20 cellular contexts compared by ENCODE assay signal in genomic region chr4:93103042-93103441, GRCh38.
"Had no signal": no experiment of that assay in that cellular context is flagged by ENCODE, and none has a peak within 500 bp of the region (broad histone marks: within the 10 kb centered on the region; RNA-seq: fewer than 3 reads in every experiment).

No MANE protein-coding gene starts in this region.

- H3K4me3 Mint-ChIP-seq: activated CD4-positive, alpha-beta memory T cell treated with anti-CD3 and anti-CD28 coated beads, Interleukin-2, amount 10 ng/mL, durations not matched to agents 7 days and 5 days; activated naive CD4-positive, alpha-beta T cell treated with anti-CD3 and anti-CD28 coated beads, Interleukin-2, amount 10 ng/mL, durations not matched to agents 7 days and 5 days; activated naive CD8-positive, alpha-beta T cell treated with anti-CD3 and anti-CD28 coated beads, Interleukin-2, amount 50 U/mL, for 24 hours; activated T-cell treated with anti-CD3 and anti-CD28 coated beads, Interleukin-2, amount 50 U/mL, for 72 hours; naive thymus-derived CD4-positive, alpha-beta T cell; neural crest cell had no signal

- H3K4me2 ChIP-seq: smooth muscle cell had no signal

- H3K27me3 Mint-ChIP-seq: activated CD4-positive, alpha-beta memory T cell treated with anti-CD3 and anti-CD28 coated beads, Interleukin-2, amount 10 ng/mL, durations not matched to agents 7 days and 5 days; activated naive CD4-positive, alpha-beta T cell treated with anti-CD3 and anti-CD28 coated beads, Interleukin-2, amount 10 ng/mL, durations not matched to agents 7 days and 5 days; activated naive CD8-positive, alpha-beta T cell treated with anti-CD3 and anti-CD28 coated beads, Interleukin-2, amount 50 U/mL, for 24 hours; naive thymus-derived CD4-positive, alpha-beta T cell had no signal

- H3K36me3 ChIP-seq: heart left ventricle, lower lobe of right lung, sigmoid colon, upper lobe of right lung had no signal

- DNase-seq: activated CD4-positive, alpha-beta memory T cell treated with anti-CD3 and anti-CD28 coated beads, Interleukin-2, amount 10 ng/mL, durations not matched to agents 7 days and 5 days; activated CD4-positive, alpha-beta T cell treated with anti-CD3 and anti-CD28 coated beads for 48 hours; activated effector memory CD4-positive, alpha-beta T cell treated with anti-CD3 and anti-CD28 coated beads, Interleukin-2, amount 50 U/mL, for 16 hours; activated naive CD4-positive, alpha-beta T cell treated with anti-CD3 and anti-CD28 coated beads, Interleukin-2, amount 10 ng/mL, durations not matched to agents 7 days and 5 days; activated naive CD8-positive, alpha-beta T cell treated with anti-CD3 and anti-CD28 coated beads, Interleukin-2, amount 50 U/mL, for 24 hours; activated T-cell treated with anti-CD3 and anti-CD28 coated beads, Interleukin-2, amount 50 U/mL, for 72 hours; heart left ventricle; kidney; lower lobe of right lung; naive thymus-derived CD4-positive, alpha-beta T cell; posterior cingulate gyrus; sigmoid colon; stimulated activated CD4-positive, alpha-beta T cell treated with anti-CD3 and anti-CD28 coated beads, Interleukin-4, amount 100 ng/mL, for 4 hours; stimulated activated naive CD8-positive, alpha-beta T cell treated with anti-CD3 and anti-CD28 coated beads, Interleukin-15, Interleukin-2, amounts not matched to agents 100 U/mL and 50 U/mL, for 24 hours; T-helper 1 cell; T1000; upper lobe of right lung had no signal

- H3K27ac ChIP-seq: heart left ventricle, lower lobe of right lung, sigmoid colon, upper lobe of right lung had no signal

- H3K4me1 ChIP-seq: heart left ventricle, lower lobe of right lung, sigmoid colon, upper lobe of right lung had no signal

- H3K27ac Mint-ChIP-seq: activated CD4-positive, alpha-beta memory T cell treated with anti-CD3 and anti-CD28 coated beads, Interleukin-2, amount 10 ng/mL, durations not matched to agents 7 days and 5 days; activated naive CD4-positive, alpha-beta T cell treated with anti-CD3 and anti-CD28 coated beads, Interleukin-2, amount 10 ng/mL, durations not matched to agents 7 days and 5 days; activated naive CD8-positive, alpha-beta T cell treated with anti-CD3 and anti-CD28 coated beads, Interleukin-2, amount 50 U/mL, for 24 hours; activated T-cell treated with anti-CD3 and anti-CD28 coated beads, Interleukin-2, amount 50 U/mL, for 72 hours; naive thymus-derived CD4-positive, alpha-beta T cell had no signal

- H3K9me3 ChIP-seq: heart left ventricle, lower lobe of right lung, sigmoid colon, upper lobe of right lung had no signal

- H3K27me3 ChIP-seq: heart left ventricle, sigmoid colon, upper lobe of right lung had no signal

- H3K4me3 ChIP-seq: heart left ventricle, lower lobe of right lung, sigmoid colon, smooth muscle cell, upper lobe of right lung had no signal

- H3K36me3 Mint-ChIP-seq: activated naive CD4-positive, alpha-beta T cell treated with anti-CD3 and anti-CD28 coated beads, Interleukin-2, amount 10 ng/mL, durations not matched to agents 7 days and 5 days had no signal

- H3K4me1 Mint-ChIP-seq: activated CD4-positive, alpha-beta memory T cell treated with anti-CD3 and anti-CD28 coated beads, Interleukin-2, amount 10 ng/mL, durations not matched to agents 7 days and 5 days; activated naive CD4-positive, alpha-beta T cell treated with anti-CD3 and anti-CD28 coated beads, Interleukin-2, amount 10 ng/mL, durations not matched to agents 7 days and 5 days; activated naive CD8-positive, alpha-beta T cell treated with anti-CD3 and anti-CD28 coated beads, Interleukin-2, amount 50 U/mL, for 24 hours; naive thymus-derived CD4-positive, alpha-beta T cell; neural crest cell had no signal

- FAIRE-seq: endometrium, kidney had no signal

- ATAC-seq: activated naive CD8-positive, alpha-beta T cell treated with anti-CD3 and anti-CD28 coated beads, Interleukin-2, amount 50 U/mL, for 24 hours; activated T-cell treated with anti-CD3 and anti-CD28 coated beads, Interleukin-2, amount 50 U/mL, for 72 hours; heart left ventricle; lower lobe of right lung; naive thymus-derived CD4-positive, alpha-beta T cell; stimulated activated naive CD8-positive, alpha-beta T cell treated with anti-CD3 and anti-CD28 coated beads, Interleukin-15, Interleukin-2, amounts not matched to agents 100 U/mL and 50 U/mL, for 24 hours; upper lobe of right lung had no signal
